Comparison of ENCODE assay signal across 15 cellular contexts in the genomic region with DNA sequence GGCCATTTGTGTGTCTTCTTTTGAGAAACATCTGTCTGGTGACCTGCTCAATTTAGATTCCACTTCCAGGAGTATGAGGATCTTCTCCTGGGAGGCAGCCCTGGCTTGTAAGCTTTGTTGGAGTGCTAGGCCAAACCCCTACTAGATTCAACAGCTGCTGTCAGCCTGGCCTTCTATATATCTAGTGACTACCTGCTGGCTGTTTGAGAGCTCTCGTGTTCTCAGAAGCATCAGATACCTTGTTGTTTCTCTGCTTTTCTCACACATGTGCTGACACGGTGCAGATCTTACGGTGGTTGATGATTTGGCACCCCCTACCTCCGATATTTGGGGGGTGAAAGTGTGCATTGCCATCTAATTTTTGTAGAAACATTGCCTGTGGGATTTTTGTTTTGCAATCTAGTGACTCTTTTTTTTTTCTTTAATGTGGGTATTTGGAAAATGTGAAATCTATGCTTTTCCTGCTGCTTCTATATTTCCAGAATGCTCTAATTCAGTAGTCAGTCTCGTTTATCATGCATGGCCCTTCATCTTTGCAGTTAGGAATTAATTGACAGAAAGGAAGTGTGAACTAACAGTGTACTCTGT. TPM values are rescaled to one million over a fixed set of nuclear protein-coding genes. Genes with fewer than 3 reads are reported as not detected.
DNase-seq lines count a peak whose midpoint lies in the region; ATAC-seq and TF ChIP-seq lines count a peak whose summit lies in the region.
"Had no signal": no experiment of that assay in that cellular context is flagged by ENCODE, and none has a peak within 500 bp of the region (broad histone marks: within the 10 kb centered on the region; RNA-seq: fewer than 3 reads in every experiment).

No MANE protein-coding gene starts in this region.

- peak overlapping the region; percentile 11 to 68 (median 40) for H3K4me3 Mint-ChIP-seq in nephron
- H3K4me3 Mint-ChIP-seq: stimulated activated naive B cell treated with anti-CD40 and anti-IgM and Interleukin-4, amounts not matched to agents 10 μg/mL and 1 μg/mL and 100 μg/mL, for 72 hours had no signal

- H3K27me3 Mint-ChIP-seq in nephron (ENCODE audit: low read depth), result no peaks in the 10 kb centered on the region

- H3K27ac ChIP-seq in DOHH2 (ENCODE audit: low read depth, low read length) (peak overlapping the region; percentile 27), OCI-LY7 (ENCODE audit: low read depth, low read length, poor library complexity, severe bottlenecking) (no peak overlapping the region), ectodermal cell (ENCODE audit: insufficient read depth, low read depth, low read length, poor library complexity, severe bottlenecking) (peak overlapping the region; percentile 36)

- 89 to 94% methylated on average over 5 of the region's 5 CpGs for WGBS in ectodermal cell, 2 experiments

- H3K9me2 ChIP-seq in DOHH2 (replicated peaks; ENCODE audit: control insufficient read depth, low read length) (no peaks in the 10 kb centered on the region), OCI-LY7 (ENCODE audit: insufficient read depth, low read length) (no peaks in the 10 kb centered on the region)

- peak overlapping the region; percentile 38 for H2AFZ ChIP-seq in OCI-LY7 (ENCODE audit: low read length)

- H3K4me1 ChIP-seq in DOHH2 (ENCODE audit: control insufficient read depth, low read length) (peaks cover 20% of the 10 kb centered on the region), OCI-LY7 (ENCODE audit: insufficient read depth, low read length, poor library complexity, severe bottlenecking) (peaks cover 12% of the 10 kb centered on the region), ectodermal cell (ENCODE audit: control insufficient read depth, insufficient read depth, low read length) (no peaks in the 10 kb centered on the region)

- H3K79me2 ChIP-seq in DOHH2 (ENCODE audit: control insufficient read depth, low read length), result no peaks in the 10 kb centered on the region
- no peaks in the 10 kb centered on the region for H3K79me2 ChIP-seq in OCI-LY7 (ENCODE audit: insufficient read depth, low read depth, low read length)

- TF ChIP-seq CTCF in DOHH2 (IDR thresholded peaks at IDR 0.05; ENCODE audit: low read depth, low read length, poor library complexity, severe bottlenecking) (no peak), OCI-LY7 (conservative IDR thresholded peaks at IDR 0.05; ENCODE audit: low read length) (no peak), nephron (IDR thresholded peaks at IDR 0.05; ENCODE audit: unreplicated experiment in 3 of 3) (no peak)

- intact Hi-C loops in OCI-LY7 (cut with micrococcal nuclease; ENCODE audit: unreplicated experiment), result no loop called here

- POLR2A ChIA-PET in OCI-LY7 (lab: Charles Lee), result interaction anchor here (0.7 to 1.3 kb wide), 3 partner anchors 10 to 249 kb away, joined by 3 to 8 read pairs (median 6); no protein-coding TSS in a partner anchor

- no peaks in the 10 kb centered on the region for H3F3A ChIP-seq in DOHH2 (ENCODE audit: control insufficient read depth, insufficient read depth)

- H3K4me1 Mint-ChIP-seq in nephron, result peaks cover 26% of the 10 kb centered on the region

- no peak for ATAC-seq in HG03342 (IDR thresholded peaks at IDR 0.05; ENCODE audit: unreplicated experiment)
- ATAC-seq: stimulated activated naive B cell treated with anti-CD40 and anti-IgM and Interleukin-4, amounts not matched to agents 10 μg/mL and 1 μg/mL and 100 μg/mL, for 72 hours had no signal

- no peaks in the 10 kb centered on the region for H3K9me3 Mint-ChIP-seq in nephron
- H3K9me3 Mint-ChIP-seq: stimulated activated naive B cell treated with anti-CD40 and anti-IgM and Interleukin-4, amounts not matched to agents 10 μg/mL and 1 μg/mL and 100 μg/mL, for 72 hours had no signal

- BruUV-seq in OCI-LY7 (replicated peaks; lab: Mats Ljungman, UMichigan), result no TSS peak

- peaks cover 15% of the 10 kb centered on the region for H3K36me3 Mint-ChIP-seq in nephron (ENCODE audit: low read depth)

- CTCF ChIA-PET in OCI-LY7 (lab: Charles Lee; ENCODE audit: unreplicated experiment), result no interaction called here

- peak overlapping the region; percentile 28; the same call in 1 of the 2 replicates for H3K4me3 ChIP-seq in DOHH2 (ENCODE audit: low read length)
- H3K4me3 ChIP-seq in OCI-LY7 (ENCODE audit: low read depth, low read length, poor library complexity, severe bottlenecking), result no peak overlapping the region
- H3K4me3 ChIP-seq in ectodermal cell (ENCODE audit: insufficient read depth, low read depth, low read length), result no peak overlapping the region

- H4K20me1 ChIP-seq in DOHH2 (ENCODE audit: control insufficient read depth, insufficient read depth, low read depth, low read length), result no peaks in the 10 kb centered on the region
- no peaks in the 10 kb centered on the region for H4K20me1 ChIP-seq in OCI-LY7 (ENCODE audit: insufficient read depth, low read length)

- H3K36me3 ChIP-seq in DOHH2 (ENCODE audit: control insufficient read depth, low read length), result no peaks in the 10 kb centered on the region
- no peaks in the 10 kb centered on the region for H3K36me3 ChIP-seq in OCI-LY7 (ENCODE audit: insufficient read depth, low read length)
- H3K36me3 ChIP-seq in ectodermal cell (ENCODE audit: control insufficient read depth, insufficient read depth, low read length), result peaks cover 16% of the 10 kb centered on the region
- H3K36me3 ChIP-seq: BE2C had no signal

- H3K4me2 ChIP-seq in DOHH2 (ENCODE audit: low read length), result peak overlapping the region; percentile 39
- no peak overlapping the region for H3K4me2 ChIP-seq in OCI-LY7 (ENCODE audit: low read length)

- H3K27me3 ChIP-seq in DOHH2 (ENCODE audit: control insufficient read depth, low read length) (peaks cover 11% of the 10 kb centered on the region), ectodermal cell (ENCODE audit: control insufficient read depth, insufficient read depth, low read length, poor library complexity, severe bottlenecking) (no peaks in the 10 kb centered on the region)

- H3K27ac Mint-ChIP-seq in nephron, result peak overlapping the region; percentile 13 to 36 (median 19)
- H3K27ac Mint-ChIP-seq: stimulated activated naive B cell treated with anti-CD40 and anti-IgM and Interleukin-4, amounts not matched to agents 10 μg/mL and 1 μg/mL and 100 μg/mL, for 72 hours had no signal

- H3K9me3 ChIP-seq in DOHH2 (ENCODE audit: control insufficient read depth, insufficient read depth, low read length) (no peaks in the 10 kb centered on the region), OCI-LY7 (ENCODE audit: low read length) (no peaks in the 10 kb centered on the region), ectodermal cell (ENCODE audit: control insufficient read depth, low read length) (no peaks in the 10 kb centered on the region)
- H3K9me3 ChIP-seq: BE2C had no signal

- no peak for DNase-seq in OCI-LY7 (ENCODE audit: low spot score)
- no peak for DNase-seq in NCI-H2029 treated with DMSO at 0.1 percent for 48 hours (lab: John Stamatoyannopoulos, UW)
- DNase-seq in NCI-H2171 (lab: John Stamatoyannopoulos, UW), result no peak
- no peak for DNase-seq in HUDEP-2 (lab: John Stamatoyannopoulos, UW; ENCODE audit: unreplicated experiment in 76 of 76)
- DNase-seq: activated CD8-positive, alpha-beta memory T cell treated with anti-CD3 and anti-CD28 coated beads, Interleukin-2, amount 50 U/mL, for 48 hours; BE2C; DMS79; H7; NCI-H69; SIG-M5; stimulated activated naive B cell treated with anti-CD40 and anti-IgM and Interleukin-4, amounts not matched to agents 10 μg/mL and 1 μg/mL and 100 μg/mL, for 72 hours had no signal

RNA-seq across cellular contexts. Expression of a gene that starts 4.7 kb away (rescaled TPM):
- total RNA-seq in OCI-LY7 (2014; rRNA removed; shearing (Covaris generic)), result not detected in 2 replicates
- total RNA-seq in OCI-LY7 (2022), result 0.36 TPM in 1 of 2 replicates, not detected in the other
- polyA plus RNA-seq in ectodermal cell (2013, experiment 1 of 4), result 160 TPM
- 179 TPM for polyA plus RNA-seq in ectodermal cell (2013, experiment 2 of 4)
- polyA plus RNA-seq in ectodermal cell (2013, experiment 3 of 4), result 113 TPM
- 120 TPM for polyA plus RNA-seq in ectodermal cell (2013, experiment 4 of 4)
